ENCODE assay signal across 8 cellular contexts in the genomic region with DNA sequence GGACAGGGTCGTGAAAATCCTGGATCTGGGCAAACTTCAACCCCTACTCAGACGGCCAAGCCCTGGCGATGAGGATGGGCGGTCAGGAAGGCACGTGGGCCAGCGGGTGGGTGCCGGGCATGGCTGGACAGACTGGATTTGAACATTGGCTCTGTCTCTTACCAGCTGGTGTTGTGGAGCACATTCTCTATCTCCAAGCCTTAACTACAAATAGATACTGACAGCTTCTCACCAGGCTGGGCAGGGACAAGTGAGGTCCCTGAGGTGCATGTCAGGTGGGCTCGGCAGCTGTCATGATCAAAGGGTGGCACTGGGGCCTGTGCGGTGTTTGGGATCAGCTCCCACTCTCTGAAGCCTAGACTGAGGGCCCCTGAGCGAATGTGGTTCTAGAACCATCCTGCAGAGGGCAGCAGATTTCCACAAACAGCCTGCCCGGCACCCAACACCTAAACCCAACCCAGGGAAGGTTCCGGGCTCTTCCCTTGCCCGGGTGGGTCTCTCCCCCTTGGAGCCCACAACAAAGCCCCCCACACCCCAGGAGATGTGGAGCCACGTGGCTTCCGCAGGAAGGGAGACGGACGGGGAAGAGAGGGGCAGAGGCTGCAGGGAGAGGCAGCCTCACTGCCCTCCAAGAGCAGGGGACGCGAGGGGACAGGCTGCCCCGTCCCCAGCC. TPM values are rescaled to one million over a fixed set of nuclear protein-coding genes. Genes with fewer than 3 reads are reported as not detected.
DNase-seq lines count a peak whose midpoint lies in the region; ATAC-seq, FAIRE-seq and TF ChIP-seq lines count a peak whose summit lies in the region.

No MANE protein-coding gene starts in this region.

- H3K79me2 ChIP-seq in DOHH2 (ENCODE audit: control insufficient read depth, low read length) (no peaks in the 10 kb centered on the region), osteoblast (ENCODE audit: insufficient read depth, low read length) (peaks cover 20% of the 10 kb centered on the region)

- H3K4me1 ChIP-seq in DOHH2 (ENCODE audit: control insufficient read depth, low read length) (0 out of 2 replicates have a peak, but pooled peaks cover 3% of the 10 kb centered on the region), osteoblast (ENCODE audit: insufficient read depth, low read length) (peaks cover 38% of the 10 kb centered on the region), tibial nerve (peaks cover 0 to 57% (median 48%) of the 10 kb centered on the region in 4 donors)

- TF ChIP-seq CTCF in DOHH2 (IDR thresholded peaks at IDR 0.05; ENCODE audit: low read depth, low read length, poor library complexity, severe bottlenecking) (peak; percentile 88), osteoblast (IDR thresholded peaks at IDR 0.05; ENCODE audit: extremely low read depth, low read depth, low read length) (peak; percentile 82), tibial nerve (IDR thresholded peaks at IDR 0.05) (peak; percentile 83 to 96 (median 92))

- FAIRE-seq in frontal cortex (lab: Jason Lieb, UNC), result no peak

- H3K9me3 ChIP-seq in DOHH2 (ENCODE audit: control insufficient read depth, insufficient read depth, low read length) (no peaks in the 10 kb centered on the region), osteoblast (ENCODE audit: low read depth, low read length) (no peaks in the 10 kb centered on the region), tibial nerve (no peaks in the 10 kb centered on the region)

- peak; percentile 77 for ATAC-seq in GM21360 (IDR thresholded peaks at IDR 0.05; ENCODE audit: unreplicated experiment)
- ATAC-seq in HG03575 (IDR thresholded peaks at IDR 0.05; ENCODE audit: extremely low read depth, insufficient number of reproducible peaks, low FRiP score, unreplicated experiment), result peak; percentile 55

- peak in 1 of 2 donors; percentile 30 for TF ChIP-seq EP300 in tibial nerve (IDR thresholded peaks at IDR 0.05)

- H3K27me3 ChIP-seq in DOHH2 (ENCODE audit: control insufficient read depth, low read length), result no peaks in the 10 kb centered on the region
- H3K27me3 ChIP-seq in osteoblast (ENCODE audit: insufficient read depth, low read length), result no peaks in the 10 kb centered on the region
- H3K27me3 ChIP-seq in tibial nerve, result no peaks in the 10 kb centered on the region

- DNase-seq in RPMI7951 (ENCODE audit: low read depth) (peak; percentile 62), frontal cortex (ENCODE audit: low spot score in 2 of 2) (peak; percentile 79 to 87), osteoblast (ENCODE audit: insufficient read length, low spot score, missing footprints) (peak; percentile 98), tibial nerve (ENCODE audit: low spot score in 2 of 2) (peak; percentile 70 to 88)
- peak; percentile 49 for DNase-seq in activated gamma-delta T cell treated with anti-CD3 and anti-CD28 coated beads, Interleukin-2, amount 50 U/mL, for 16 hours (ENCODE audit: low read depth)

- H3F3A ChIP-seq in DOHH2 (ENCODE audit: control insufficient read depth, insufficient read depth), result no peaks in the 10 kb centered on the region

- no peaks in the 10 kb centered on the region for H3K9me2 ChIP-seq in DOHH2 (replicated peaks; ENCODE audit: control insufficient read depth, low read length)

- H3K36me3 ChIP-seq in DOHH2 (ENCODE audit: control insufficient read depth, low read length), result peaks cover 10% of the 10 kb centered on the region
- H3K36me3 ChIP-seq in osteoblast (ENCODE audit: insufficient read depth, low read length), result peaks cover 27% of the 10 kb centered on the region
- peaks cover 0 to 11% (median 0%) of the 10 kb centered on the region in 3 donors for H3K36me3 ChIP-seq in tibial nerve

- H2AFZ ChIP-seq in osteoblast (ENCODE audit: low read length), result no peak overlapping the region

- H3K4me2 ChIP-seq in DOHH2 (ENCODE audit: low read length) (no peak overlapping the region), osteoblast (ENCODE audit: insufficient read depth, low read length) (no peak overlapping the region)

- no peak for TF ChIP-seq POLR2A in tibial nerve (IDR thresholded peaks at IDR 0.05)

- H3K27ac ChIP-seq in DOHH2 (ENCODE audit: low read depth, low read length) (no peak overlapping the region), osteoblast (ENCODE audit: low read depth, low read length) (peak overlapping the region; percentile 7), tibial nerve (peak overlapping the region; percentile 38 to 96 (median 84))

- no peak overlapping the region for H3K4me3 ChIP-seq in DOHH2 (ENCODE audit: low read length)
- H3K4me3 ChIP-seq in osteoblast (ENCODE audit: insufficient read depth, low read length), result no peak overlapping the region
- H3K4me3 ChIP-seq in tibial nerve, result no peak overlapping the region

- WGBS in tibial nerve, 2 donors, result 10 to 17% methylated on average over 15 of the region's 20 CpGs

- H4K20me1 ChIP-seq in DOHH2 (ENCODE audit: control insufficient read depth, insufficient read depth, low read depth, low read length) (no peaks in the 10 kb centered on the region), osteoblast (ENCODE audit: insufficient read depth, low read length) (peaks cover 38% of the 10 kb centered on the region)

RNA-seq across cellular contexts. Expression of a gene that starts 58.4 kb away (rescaled TPM):
- total RNA-seq in RPMI7951 (2014; rRNA removed; shearing (Covaris generic)), result not detected in 2 replicates
- total RNA-seq in frontal cortex, result 6.1 TPM
- 2.5 and 3.2 TPM in 2 replicates for total RNA-seq in osteoblast
- 100 to 1,000 TPM in 1 of 4 donors, 10 to 100 TPM in 3; 28.2 to 110 (median 45.6) TPM for total RNA-seq in tibial nerve
